Comparison of ENCODE assay signal across 24 cellular contexts in the genomic region with DNA sequence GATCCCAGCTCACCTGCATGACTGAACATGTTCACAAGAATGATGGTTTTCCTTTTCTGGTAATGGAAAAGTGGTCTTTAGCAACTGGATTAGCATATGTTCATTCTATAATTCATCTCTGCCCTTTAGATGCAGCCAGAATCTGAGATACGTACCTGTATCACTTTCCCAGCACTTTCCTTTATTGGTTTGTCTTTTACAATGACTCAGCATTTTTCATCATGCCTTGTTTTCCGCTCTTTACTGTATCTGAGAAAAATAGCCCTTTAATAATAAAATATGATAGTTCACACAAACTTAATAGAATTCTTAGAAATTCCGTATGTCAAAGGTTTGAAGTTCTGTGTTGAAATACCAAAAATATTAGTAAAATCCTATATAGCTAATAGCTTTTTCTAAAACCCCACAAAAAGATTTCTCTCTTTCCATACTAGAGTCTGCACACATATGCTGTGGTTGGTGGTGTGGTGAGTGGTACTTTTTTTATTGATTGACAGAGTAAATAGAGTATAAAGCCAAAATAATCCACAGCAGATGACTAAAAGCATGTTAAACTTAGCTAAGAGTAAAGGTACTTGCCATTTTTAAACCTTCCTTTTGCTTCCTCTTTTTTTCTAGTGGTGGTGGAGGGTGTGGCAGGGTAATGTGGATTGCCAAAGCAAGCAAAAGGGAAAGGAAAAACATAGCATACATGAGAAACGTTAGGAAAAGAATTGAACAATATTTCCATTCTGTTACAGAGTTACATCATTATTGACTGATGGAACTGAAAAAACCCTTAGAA.
DNase-seq lines count a peak whose midpoint lies in the region; ATAC-seq, FAIRE-seq and TF ChIP-seq lines count a peak whose summit lies in the region.
"Had no signal": no experiment of that assay in that cellular context is flagged by ENCODE, and none has a peak within 500 bp of the region (broad histone marks: within the 10 kb centered on the region; RNA-seq: fewer than 3 reads in every experiment).

No MANE protein-coding gene starts in this region.

- no peaks in the 10 kb centered on the region for H4K20me1 ChIP-seq in OCI-LY7 (ENCODE audit: insufficient read depth, low read length)

- no peak for DNase-seq in A549 (ENCODE audit: low read depth in 1 of 2, low spot score in 1 of 2)
- DNase-seq in OCI-LY7 (ENCODE audit: low spot score), result no peak
- peak; percentile 10 for DNase-seq in epithelial cell of esophagus (ENCODE audit: low read depth)
- DNase-seq in stimulated activated CD4-positive, alpha-beta T cell treated with anti-CD3 and anti-CD28 coated beads, Interleukin-1b, Interleukin-23, amount 100 ng/mL, for 48 hours, result no peak
- DNase-seq in NCI-H146 treated with DMSO at 0.1 percent for 48 hours (lab: John Stamatoyannopoulos, UW; ENCODE audit: unreplicated experiment), result no peak
- DNase-seq in DMS 273 (lab: John Stamatoyannopoulos, UW; ENCODE audit: unreplicated experiment), result no peak
- DNase-seq in activated gamma-delta T cell treated with Interleukin-2 at 50 U/mL for 16 hours, result no peak
- DNase-seq: ACHN; activated CD4-positive, alpha-beta T cell treated with anti-CD3 and anti-CD28 coated beads, Interleukin-2, amount 50 U/mL, for 1 hour; activated CD8-positive, alpha-beta memory T cell treated with anti-CD3 and anti-CD28 coated beads, Interleukin-2, amount 50 U/mL, for 48 hours; amygdala; C1 segment of cervical spinal cord; central memory CD4-positive, alpha-beta T cell; DMS 273 treated with DMSO at 0.1 percent for 48 hours; esophagus squamous epithelium; NCI-H1105; NCI-H774 had no signal

- 73% methylated on average over 4 of the region's 4 CpGs for WGBS in A549 (ENCODE audit: missing lambda C conversion rate)

- intact Hi-C loops in OCI-LY7 (cut with micrococcal nuclease; ENCODE audit: unreplicated experiment), result no loop called here

- POLR2A ChIA-PET in A549 (lab: Yijun Ruan, JAX) (no interaction called here), OCI-LY7 (lab: Charles Lee) (interaction anchor here (0.6 kb wide), 1 partner anchor 10 kb away, joined by 4 read pairs; no protein-coding TSS in a partner anchor)

- TF ChIP-seq POLR2A in A549 (IDR thresholded peaks at IDR 0.05; ENCODE audit: low read length), result no peak

- no peak for TF ChIP-seq CTCF in A549 (IDR thresholded peaks at IDR 0.05)
- no peak for TF ChIP-seq CTCF in OCI-LY7 (conservative IDR thresholded peaks at IDR 0.05; ENCODE audit: low read length)
- peak; percentile 28 for TF ChIP-seq CTCF in epithelial cell of esophagus (IDR thresholded peaks at IDR 0.05; ENCODE audit: insufficient read depth, low read depth, low read length, missing control alignments)

- no peak for TF ChIP-seq RAD21 in A549 (conservative IDR thresholded peaks at IDR 0.05 in 1 of 2, IDR thresholded peaks at IDR 0.05 in 1 of 2)

- H3K27ac ChIP-seq in A549 (no peak overlapping the region; a peak in 1 of 6 replicates), OCI-LY7 (ENCODE audit: low read depth, low read length, poor library complexity, severe bottlenecking) (no peak overlapping the region)
- H3K27ac ChIP-seq: esophagus squamous epithelium, HL-60, neutrophil, RWPE1, vagina had no signal

- TF ChIP-seq EP300 in A549 (IDR thresholded peaks at IDR 0.05), result no peak

- no peaks in the 10 kb centered on the region for H3K36me3 ChIP-seq in OCI-LY7 (ENCODE audit: insufficient read depth, low read length)
- H3K36me3 ChIP-seq: esophagus squamous epithelium, neutrophil, vagina had no signal

- no peak for ATAC-seq in A549
- peak; percentile 57 for ATAC-seq in HG02885 (IDR thresholded peaks at IDR 0.05; ENCODE audit: poor library complexity, unreplicated experiment)
- ATAC-seq: HCT116, left lobe of liver had no signal

- H3K4me1 ChIP-seq in A549, result peaks cover 3% of the 10 kb centered on the region; the same call in 1 of the 3 replicates
- H3K4me1 ChIP-seq in OCI-LY7 (ENCODE audit: insufficient read depth, low read length, poor library complexity, severe bottlenecking), result peaks cover 5% of the 10 kb centered on the region
- H3K4me1 ChIP-seq: vagina had no signal

- H3K4me3 ChIP-seq in A549 (no peak overlapping the region), OCI-LY7 (ENCODE audit: low read depth, low read length, poor library complexity, severe bottlenecking) (no peak overlapping the region), epithelial cell of esophagus (ENCODE audit: low read length) (no peak overlapping the region)
- H3K4me3 ChIP-seq: esophagus squamous epithelium, vagina had no signal

- CTCF ChIA-PET in A549 (lab: Yijun Ruan, JAX), result no interaction called here
- CTCF ChIA-PET in OCI-LY7 (lab: Charles Lee; ENCODE audit: unreplicated experiment), result no interaction called here

- FAIRE-seq in A549 (lab: Jason Lieb, UNC), result no peak

- H2AFZ ChIP-seq in OCI-LY7 (ENCODE audit: low read length), result 0 out of 2 replicates have a peak overlapping the region, but pooled peaks have one; percentile 38

- H3K9me3 ChIP-seq in A549 (no peaks in the 10 kb centered on the region), OCI-LY7 (ENCODE audit: low read length) (no peaks in the 10 kb centered on the region)
- H3K9me3 ChIP-seq: esophagus squamous epithelium, neutrophil, vagina had no signal

- H3K4me2 ChIP-seq in A549 (no peak overlapping the region), OCI-LY7 (ENCODE audit: low read length) (peak overlapping the region; percentile 1; the same call in 1 of the 2 replicates)

- H3K9me2 ChIP-seq in OCI-LY7 (ENCODE audit: insufficient read depth, low read length), result no peaks in the 10 kb centered on the region

- BruUV-seq in OCI-LY7 (replicated peaks; lab: Mats Ljungman, UMichigan), result no TSS peak

- H3K79me2 ChIP-seq in OCI-LY7 (ENCODE audit: insufficient read depth, low read depth, low read length), result no peaks in the 10 kb centered on the region

TF ChIP-seq in A549, 52 proteins besides CTCF, POLR2A, EP300 and RAD21:
- TF ChIP-seq, protein P1, sequence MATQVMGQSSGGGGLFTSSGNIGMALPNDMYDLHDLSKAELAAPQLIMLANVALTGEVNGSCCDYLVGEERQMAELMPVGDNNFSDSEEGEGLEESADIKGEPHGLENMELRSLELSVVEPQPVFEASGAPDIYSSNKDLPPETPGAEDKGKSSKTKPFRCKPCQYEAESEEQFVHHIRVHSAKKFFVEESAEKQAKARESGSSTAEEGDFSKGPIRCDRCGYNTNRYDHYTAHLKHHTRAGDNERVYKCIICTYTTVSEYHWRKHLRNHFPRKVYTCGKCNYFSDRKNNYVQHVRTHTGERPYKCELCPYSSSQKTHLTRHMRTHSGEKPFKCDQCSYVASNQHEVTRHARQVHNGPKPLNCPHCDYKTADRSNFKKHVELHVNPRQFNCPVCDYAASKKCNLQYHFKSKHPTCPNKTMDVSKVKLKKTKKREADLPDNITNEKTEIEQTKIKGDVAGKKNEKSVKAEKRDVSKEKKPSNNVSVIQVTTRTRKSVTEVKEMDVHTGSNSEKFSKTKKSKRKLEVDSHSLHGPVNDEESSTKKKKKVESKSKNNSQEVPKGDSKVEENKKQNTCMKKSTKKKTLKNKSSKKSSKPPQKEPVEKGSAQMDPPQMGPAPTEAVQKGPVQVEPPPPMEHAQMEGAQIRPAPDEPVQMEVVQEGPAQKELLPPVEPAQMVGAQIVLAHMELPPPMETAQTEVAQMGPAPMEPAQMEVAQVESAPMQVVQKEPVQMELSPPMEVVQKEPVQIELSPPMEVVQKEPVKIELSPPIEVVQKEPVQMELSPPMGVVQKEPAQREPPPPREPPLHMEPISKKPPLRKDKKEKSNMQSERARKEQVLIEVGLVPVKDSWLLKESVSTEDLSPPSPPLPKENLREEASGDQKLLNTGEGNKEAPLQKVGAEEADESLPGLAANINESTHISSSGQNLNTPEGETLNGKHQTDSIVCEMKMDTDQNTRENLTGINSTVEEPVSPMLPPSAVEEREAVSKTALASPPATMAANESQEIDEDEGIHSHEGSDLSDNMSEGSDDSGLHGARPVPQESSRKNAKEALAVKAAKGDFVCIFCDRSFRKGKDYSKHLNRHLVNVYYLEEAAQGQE (IDR thresholded peaks at IDR 0.05), result no peak
- TF ChIP-seq ESRRA (IDR thresholded peaks at IDR 0.05; ENCODE audit: borderline replicate concordance, low read length) (no peak), NFE2L2 (conservative IDR thresholded peaks at IDR 0.05; ENCODE audit: low read length) (peak; percentile 98), CBX2 (IDR thresholded peaks at IDR 0.05; ENCODE audit: borderline replicate concordance, low read depth) (no peak), EHF (CRISPR knock-in tag; IDR thresholded peaks at IDR 0.05) (no peak), MAFK (IDR thresholded peaks at IDR 0.05; ENCODE audit: partially characterized antibody) (peak; percentile 96), MAZ (IDR thresholded peaks at IDR 0.05; ENCODE audit: borderline replicate concordance, low read depth, low read length) (no peak)
- TF ChIP-seq, protein P2, sequence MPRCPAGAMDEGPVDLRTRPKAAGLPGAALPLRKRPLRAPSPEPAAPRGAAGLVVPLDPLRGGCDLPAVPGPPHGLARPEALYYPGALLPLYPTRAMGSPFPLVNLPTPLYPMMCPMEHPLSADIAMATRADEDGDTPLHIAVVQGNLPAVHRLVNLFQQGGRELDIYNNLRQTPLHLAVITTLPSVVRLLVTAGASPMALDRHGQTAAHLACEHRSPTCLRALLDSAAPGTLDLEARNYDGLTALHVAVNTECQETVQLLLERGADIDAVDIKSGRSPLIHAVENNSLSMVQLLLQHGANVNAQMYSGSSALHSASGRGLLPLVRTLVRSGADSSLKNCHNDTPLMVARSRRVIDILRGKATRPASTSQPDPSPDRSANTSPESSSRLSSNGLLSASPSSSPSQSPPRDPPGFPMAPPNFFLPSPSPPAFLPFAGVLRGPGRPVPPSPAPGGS (IDR thresholded peaks at IDR 0.05), result no peak
TF ChIP-seq in A549: peak in this region for 2.
